In genomic region chr13:30898721-30899188, GRCh38 we compare ENCODE assay signal across 1 cellular context.
A peak's percentile ranks its signal among the peaks of the same experiment; 100 is the strongest.
TF ChIP-seq lines count a peak whose summit lies in the region.

No MANE protein-coding gene starts in this region.

TF ChIP-seq in HepG2, 621 proteins besides CTCF, POLR2A, EP300 and RAD21 (continued from another document and continues in another):
- TF ChIP-seq, protein P1, sequence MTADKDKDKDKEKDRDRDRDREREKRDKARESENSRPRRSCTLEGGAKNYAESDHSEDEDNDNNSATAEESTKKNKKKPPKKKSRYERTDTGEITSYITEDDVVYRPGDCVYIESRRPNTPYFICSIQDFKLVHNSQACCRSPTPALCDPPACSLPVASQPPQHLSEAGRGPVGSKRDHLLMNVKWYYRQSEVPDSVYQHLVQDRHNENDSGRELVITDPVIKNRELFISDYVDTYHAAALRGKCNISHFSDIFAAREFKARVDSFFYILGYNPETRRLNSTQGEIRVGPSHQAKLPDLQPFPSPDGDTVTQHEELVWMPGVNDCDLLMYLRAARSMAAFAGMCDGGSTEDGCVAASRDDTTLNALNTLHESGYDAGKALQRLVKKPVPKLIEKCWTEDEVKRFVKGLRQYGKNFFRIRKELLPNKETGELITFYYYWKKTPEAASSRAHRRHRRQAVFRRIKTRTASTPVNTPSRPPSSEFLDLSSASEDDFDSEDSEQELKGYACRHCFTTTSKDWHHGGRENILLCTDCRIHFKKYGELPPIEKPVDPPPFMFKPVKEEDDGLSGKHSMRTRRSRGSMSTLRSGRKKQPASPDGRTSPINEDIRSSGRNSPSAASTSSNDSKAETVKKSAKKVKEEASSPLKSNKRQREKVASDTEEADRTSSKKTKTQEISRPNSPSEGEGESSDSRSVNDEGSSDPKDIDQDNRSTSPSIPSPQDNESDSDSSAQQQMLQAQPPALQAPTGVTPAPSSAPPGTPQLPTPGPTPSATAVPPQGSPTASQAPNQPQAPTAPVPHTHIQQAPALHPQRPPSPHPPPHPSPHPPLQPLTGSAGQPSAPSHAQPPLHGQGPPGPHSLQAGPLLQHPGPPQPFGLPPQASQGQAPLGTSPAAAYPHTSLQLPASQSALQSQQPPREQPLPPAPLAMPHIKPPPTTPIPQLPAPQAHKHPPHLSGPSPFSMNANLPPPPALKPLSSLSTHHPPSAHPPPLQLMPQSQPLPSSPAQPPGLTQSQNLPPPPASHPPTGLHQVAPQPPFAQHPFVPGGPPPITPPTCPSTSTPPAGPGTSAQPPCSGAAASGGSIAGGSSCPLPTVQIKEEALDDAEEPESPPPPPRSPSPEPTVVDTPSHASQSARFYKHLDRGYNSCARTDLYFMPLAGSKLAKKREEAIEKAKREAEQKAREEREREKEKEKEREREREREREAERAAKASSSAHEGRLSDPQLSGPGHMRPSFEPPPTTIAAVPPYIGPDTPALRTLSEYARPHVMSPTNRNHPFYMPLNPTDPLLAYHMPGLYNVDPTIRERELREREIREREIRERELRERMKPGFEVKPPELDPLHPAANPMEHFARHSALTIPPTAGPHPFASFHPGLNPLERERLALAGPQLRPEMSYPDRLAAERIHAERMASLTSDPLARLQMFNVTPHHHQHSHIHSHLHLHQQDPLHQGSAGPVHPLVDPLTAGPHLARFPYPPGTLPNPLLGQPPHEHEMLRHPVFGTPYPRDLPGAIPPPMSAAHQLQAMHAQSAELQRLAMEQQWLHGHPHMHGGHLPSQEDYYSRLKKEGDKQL (CRISPR knock-in tag; IDR thresholded peaks at IDR 0.05; ENCODE audit: low read depth): no peak
- peak; percentile 26; the same call in 1 of the 2 replicates for TF ChIP-seq HNF1B (CRISPR knock-in tag; IDR thresholded peaks at IDR 0.05)
- no peak for TF ChIP-seq ZSCAN25 (CRISPR knock-in tag; IDR thresholded peaks at IDR 0.05)
- no peak for TF ChIP-seq ZNF570 (CRISPR knock-in tag; IDR thresholded peaks at IDR 0.05; ENCODE audit: borderline replicate concordance)
- TF ChIP-seq ZNF782 (CRISPR knock-in tag; IDR thresholded peaks at IDR 0.05; ENCODE audit: borderline replicate concordance): no peak
- TF ChIP-seq, protein P2, sequence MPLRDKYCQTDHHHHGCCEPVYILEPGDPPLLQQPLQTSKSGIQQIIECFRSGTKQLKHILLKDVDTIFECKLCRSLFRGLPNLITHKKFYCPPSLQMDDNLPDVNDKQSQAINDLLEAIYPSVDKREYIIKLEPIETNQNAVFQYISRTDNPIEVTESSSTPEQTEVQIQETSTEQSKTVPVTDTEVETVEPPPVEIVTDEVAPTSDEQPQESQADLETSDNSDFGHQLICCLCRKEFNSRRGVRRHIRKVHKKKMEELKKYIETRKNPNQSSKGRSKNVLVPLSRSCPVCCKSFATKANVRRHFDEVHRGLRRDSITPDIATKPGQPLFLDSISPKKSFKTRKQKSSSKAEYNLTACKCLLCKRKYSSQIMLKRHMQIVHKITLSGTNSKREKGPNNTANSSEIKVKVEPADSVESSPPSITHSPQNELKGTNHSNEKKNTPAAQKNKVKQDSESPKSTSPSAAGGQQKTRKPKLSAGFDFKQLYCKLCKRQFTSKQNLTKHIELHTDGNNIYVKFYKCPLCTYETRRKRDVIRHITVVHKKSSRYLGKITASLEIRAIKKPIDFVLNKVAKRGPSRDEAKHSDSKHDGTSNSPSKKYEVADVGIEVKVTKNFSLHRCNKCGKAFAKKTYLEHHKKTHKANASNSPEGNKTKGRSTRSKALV (CRISPR knock-in tag; IDR thresholded peaks at IDR 0.05): no peak
- TF ChIP-seq, protein P3, sequence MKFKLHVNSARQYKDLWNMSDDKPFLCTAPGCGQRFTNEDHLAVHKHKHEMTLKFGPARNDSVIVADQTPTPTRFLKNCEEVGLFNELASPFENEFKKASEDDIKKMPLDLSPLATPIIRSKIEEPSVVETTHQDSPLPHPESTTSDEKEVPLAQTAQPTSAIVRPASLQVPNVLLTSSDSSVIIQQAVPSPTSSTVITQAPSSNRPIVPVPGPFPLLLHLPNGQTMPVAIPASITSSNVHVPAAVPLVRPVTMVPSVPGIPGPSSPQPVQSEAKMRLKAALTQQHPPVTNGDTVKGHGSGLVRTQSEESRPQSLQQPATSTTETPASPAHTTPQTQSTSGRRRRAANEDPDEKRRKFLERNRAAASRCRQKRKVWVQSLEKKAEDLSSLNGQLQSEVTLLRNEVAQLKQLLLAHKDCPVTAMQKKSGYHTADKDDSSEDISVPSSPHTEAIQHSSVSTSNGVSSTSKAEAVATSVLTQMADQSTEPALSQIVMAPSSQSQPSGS (CRISPR knock-in tag; IDR thresholded peaks at IDR 0.05): no peak
- no peak for TF ChIP-seq ZC3H13 (CRISPR knock-in tag; IDR thresholded peaks at IDR 0.05)
- no peak for TF ChIP-seq NRL (CRISPR knock-in tag; IDR thresholded peaks at IDR 0.05; ENCODE audit: borderline replicate concordance)
- no peak for TF ChIP-seq ZNF772 (CRISPR knock-in tag; IDR thresholded peaks at IDR 0.05)
- no peak for TF ChIP-seq CCAR2 (optimal IDR thresholded peaks at IDR 0.05; ENCODE audit: low read depth, low read length)
- no peak for TF ChIP-seq TAF15 (IDR thresholded peaks at IDR 0.05; ENCODE audit: low read depth, low read length, poor library complexity, severe bottlenecking)
- TF ChIP-seq DMAP1 (CRISPR knock-in tag; IDR thresholded peaks at IDR 0.05): no peak
- no peak for TF ChIP-seq ONECUT2 (CRISPR knock-in tag; IDR thresholded peaks at IDR 0.05)
- TF ChIP-seq ZBTB40 (IDR thresholded peaks at IDR 0.05): no peak
- no peak; the same call in 1 of the 2 replicates for TF ChIP-seq ZBTB40 (CRISPR knock-in tag; IDR thresholded peaks at IDR 0.05)
- TF ChIP-seq MBNL3 (CRISPR knock-in tag; conservative IDR thresholded peaks at IDR 0.05): no peak
- TF ChIP-seq MLLT10 (CRISPR knock-in tag; IDR thresholded peaks at IDR 0.05): no peak
- TF ChIP-seq RFXAP (CRISPR knock-in tag; IDR thresholded peaks at IDR 0.05; ENCODE audit: borderline replicate concordance): no peak
- no peak for TF ChIP-seq HIVEP1 (CRISPR knock-in tag; IDR thresholded peaks at IDR 0.05)
- TF ChIP-seq WIZ (CRISPR knock-in tag; IDR thresholded peaks at IDR 0.05): 0 out of 2 replicates have a peak, but pooled peaks have one; percentile 39
- TF ChIP-seq AGO2 (optimal IDR thresholded peaks at IDR 0.05; ENCODE audit: low read depth, low read length): no peak
- TF ChIP-seq ELF3 (CRISPR knock-in tag; IDR thresholded peaks at IDR 0.05): peak; percentile 55; the same call in 1 of the 2 replicates
- TF ChIP-seq ZBTB1 (CRISPR knock-in tag; IDR thresholded peaks at IDR 0.05; ENCODE audit: borderline replicate concordance): no peak
- no peak for TF ChIP-seq ZNF451 (CRISPR knock-in tag; IDR thresholded peaks at IDR 0.05)
- TF ChIP-seq, protein P4, sequence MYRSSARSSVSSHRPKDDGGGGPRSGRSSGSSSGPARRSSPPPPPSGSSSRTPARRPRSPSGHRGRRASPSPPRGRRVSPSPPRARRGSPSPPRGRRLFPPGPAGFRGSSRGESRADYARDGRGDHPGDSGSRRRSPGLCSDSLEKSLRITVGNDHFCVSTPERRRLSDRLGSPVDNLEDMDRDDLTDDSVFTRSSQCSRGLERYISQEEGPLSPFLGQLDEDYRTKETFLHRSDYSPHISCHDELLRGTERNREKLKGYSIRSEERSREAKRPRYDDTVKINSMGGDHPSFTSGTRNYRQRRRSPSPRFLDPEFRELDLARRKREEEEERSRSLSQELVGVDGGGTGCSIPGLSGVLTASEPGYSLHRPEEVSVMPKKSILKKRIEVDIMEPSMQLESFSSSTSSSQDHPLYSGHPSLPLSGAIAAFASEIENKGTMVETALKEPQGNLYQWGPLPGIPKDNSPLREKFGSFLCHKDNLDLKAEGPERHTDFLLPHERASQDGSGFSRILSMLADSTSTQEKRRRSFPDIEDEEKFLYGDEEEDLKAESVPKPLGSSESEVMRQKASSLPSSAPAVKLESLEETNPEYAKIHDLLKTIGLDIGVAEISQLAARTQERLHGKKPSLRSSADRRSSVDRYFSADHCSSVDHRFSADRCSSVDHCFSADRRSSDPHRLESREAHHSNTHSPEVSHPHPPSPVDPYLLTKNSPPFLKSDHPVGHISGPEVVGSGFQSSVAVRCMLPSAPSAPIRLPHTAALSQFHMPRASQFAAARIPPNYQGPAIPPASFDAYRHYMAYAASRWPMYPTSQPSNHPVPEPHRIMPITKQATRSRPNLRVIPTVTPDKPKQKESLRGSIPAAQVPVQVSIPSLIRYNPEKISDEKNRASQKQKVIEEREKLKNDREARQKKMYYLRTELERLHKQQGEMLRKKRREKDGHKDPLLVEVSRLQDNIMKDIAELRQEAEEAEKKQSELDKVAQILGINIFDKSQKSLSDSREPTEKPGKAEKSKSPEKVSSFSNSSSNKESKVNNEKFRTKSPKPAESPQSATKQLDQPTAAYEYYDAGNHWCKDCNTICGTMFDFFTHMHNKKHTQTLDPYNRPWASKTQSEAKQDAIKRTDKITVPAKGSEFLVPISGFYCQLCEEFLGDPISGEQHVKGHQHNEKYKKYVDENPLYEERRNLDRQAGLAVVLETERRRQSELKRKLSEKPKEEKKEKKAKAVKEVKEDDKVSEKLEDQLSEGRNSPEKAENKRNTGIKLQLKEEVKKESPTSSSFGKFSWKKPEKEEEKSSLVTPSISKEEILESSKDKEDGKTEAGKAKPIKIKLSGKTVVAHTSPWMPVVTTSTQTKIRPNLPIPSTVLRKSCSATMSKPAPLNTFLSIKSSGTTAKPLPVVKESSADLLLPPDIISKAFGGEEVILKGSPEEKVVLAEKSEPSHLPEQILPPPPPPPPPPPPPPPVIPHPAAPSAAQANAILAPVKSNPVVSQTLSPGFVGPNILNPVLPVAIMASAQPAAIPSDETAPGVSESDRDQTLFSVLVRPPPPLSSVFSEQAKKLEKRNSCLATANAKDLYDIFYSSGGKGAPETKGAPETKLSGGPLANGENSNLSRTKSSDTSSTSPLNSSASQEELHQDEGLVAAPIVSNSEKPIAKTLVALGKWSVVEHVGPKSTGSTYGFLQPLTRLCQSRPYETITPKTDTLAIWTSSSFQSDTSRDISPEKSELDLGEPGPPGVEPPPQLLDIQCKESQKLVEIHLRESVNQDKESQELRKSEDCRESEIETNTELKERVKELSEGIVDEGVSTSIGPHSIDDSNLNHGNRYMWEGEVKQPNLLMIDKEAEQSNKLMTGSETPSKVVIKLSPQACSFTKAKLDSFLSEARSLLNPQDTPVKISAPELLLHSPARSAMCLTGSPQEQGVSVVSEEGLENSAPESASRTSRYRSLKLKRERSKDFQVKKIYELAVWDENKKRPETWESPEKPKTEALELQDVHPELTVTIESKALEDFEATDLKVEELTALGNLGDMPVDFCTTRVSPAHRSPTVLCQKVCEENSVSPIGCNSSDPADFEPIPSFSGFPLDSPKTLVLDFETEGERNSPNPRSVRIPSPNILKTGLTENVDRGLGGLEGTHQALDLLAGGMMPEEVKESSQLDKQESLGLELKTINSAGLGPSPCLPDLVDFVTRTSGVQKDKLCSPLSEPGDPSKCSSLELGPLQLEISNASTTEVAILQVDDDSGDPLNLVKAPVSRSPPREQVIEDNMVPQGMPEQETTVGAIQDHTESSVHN (CRISPR knock-in tag; IDR thresholded peaks at IDR 0.05): no peak
